18 cellular contexts compared by ENCODE assay signal in genomic region chr1:183300828-183301227, GRCh38.
"Had no signal": no experiment of that assay in that cellular context is flagged by ENCODE, and none has a peak within 500 bp of the region (broad histone marks: within the 10 kb centered on the region; RNA-seq: fewer than 3 reads in every experiment).

No MANE protein-coding gene starts in this region.

- H3K9me3 ChIP-seq: esophagus squamous epithelium, gastroesophageal sphincter, transverse colon had no signal

- H3K27ac ChIP-seq: transverse colon had no signal

- ATAC-seq: left colon; natural killer cell; stimulated activated effector memory CD8-positive, alpha-beta T cell treated with anti-CD3 and anti-CD28 coated beads, Interleukin-12 subunit alpha, Interleukin-12 subunit beta, amount 100 ng/mL, for 72 hours; stimulated activated naive CD8-positive, alpha-beta T cell treated with anti-CD3 and anti-CD28 coated beads, Interleukin-15, Interleukin-2, amounts not matched to agents 100 U/mL and 50 U/mL, for 24 hours had no signal

- H3K4me3 ChIP-seq: esophagus squamous epithelium, gastroesophageal sphincter, smooth muscle cell, transverse colon had no signal

- H3K4me2 ChIP-seq: smooth muscle cell had no signal

- DNase-seq: dermis blood vessel endothelial cell; esophagus squamous epithelium; foreskin fibroblast; glutamatergic neuron; immature natural killer cell; left colon; mammary epithelial cell; natural killer cell; posterior cingulate gyrus; stimulated activated CD4-positive, alpha-beta T cell treated with anti-CD3 and anti-CD28 coated beads, Interleukin-4, amount 100 ng/mL, for 1 hour; stimulated activated CD8-positive, alpha-beta memory T cell treated with anti-CD3 and anti-CD28 coated beads, Interleukin-4, amount 100 ng/mL, for 48 hours; stimulated activated naive CD8-positive, alpha-beta T cell treated with anti-CD3 and anti-CD28 coated beads, Interleukin-15, Interleukin-2, amounts not matched to agents 100 U/mL and 50 U/mL, for 24 hours; transverse colon had no signal

- FAIRE-seq: colon, keratinocyte had no signal

- H3K27me3 ChIP-seq: esophagus squamous epithelium, gastroesophageal sphincter, transverse colon had no signal

- H3K36me3 ChIP-seq: esophagus squamous epithelium, gastroesophageal sphincter, transverse colon had no signal
